Comparison of ENCODE assay signal across 12 cellular contexts in genomic region chr3:12350151-12350813, GRCh38.
DNase-seq lines count a peak whose midpoint lies in the region; ATAC-seq and TF ChIP-seq lines count a peak whose summit lies in the region.
"Had no signal": no experiment of that assay in that cellular context is flagged by ENCODE, and none has a peak within 500 bp of the region (broad histone marks: within the 10 kb centered on the region; RNA-seq: fewer than 3 reads in every experiment).

No MANE protein-coding gene starts in this region.

- no peak for ATAC-seq in Panc1
- ATAC-seq in GM21737 (IDR thresholded peaks at IDR 0.05; ENCODE audit: unreplicated experiment): no peak
- ATAC-seq in GM19328 (IDR thresholded peaks at IDR 0.05; ENCODE audit: unreplicated experiment): no peak
- ATAC-seq: activated CD8-positive, alpha-beta T cell treated with anti-CD3 and anti-CD28 coated beads for 36 hours had no signal

- CTCF ChIA-PET in Panc1 (lab: Charles Lee): no interaction called here

- no TSS peak for BruUV-seq in Panc1 (replicated peaks; lab: Mats Ljungman, UMichigan)

- no peak for TF ChIP-seq EP300 in ovary (IDR thresholded peaks at IDR 0.05)

- H2AFZ ChIP-seq in ACC112 (ENCODE audit: low read length, unreplicated experiment): peak overlapping the region; percentile 27

- H3K27me3 ChIP-seq in ACC112 (ENCODE audit: insufficient read depth, low read length) (no peaks in the 10 kb centered on the region), Panc1 (ENCODE audit: control insufficient read depth, insufficient read depth, low read length) (no peaks in the 10 kb centered on the region), ovary (no peaks in the 10 kb centered on the region)

- WGBS in ovary, 3 donors: 8 to 14% (median 9%) methylated on average over 8 of the region's 8 CpGs

- H3K36me3 ChIP-seq in ACC112 (ENCODE audit: insufficient read depth, low read length): no peaks in the 10 kb centered on the region
- H3K36me3 ChIP-seq in Panc1 (ENCODE audit: control insufficient read depth, insufficient read depth, low read length): no peaks in the 10 kb centered on the region
- H3K36me3 ChIP-seq in ovary: no peaks in the 10 kb centered on the region

- POLR2A ChIA-PET in Panc1 (lab: Charles Lee): no interaction called here

- no peaks in the 10 kb centered on the region for H3K79me2 ChIP-seq in ACC112 (ENCODE audit: control insufficient read depth, insufficient read depth, low read length, unreplicated experiment)

- TF ChIP-seq CTCF in Panc1 (IDR thresholded peaks at IDR 0.05) (no peak), fibroblast of the aortic adventitia (IDR thresholded peaks at IDR 0.05; ENCODE audit: insufficient read depth, low read length) (no peak), ovary (IDR thresholded peaks at IDR 0.05) (no peak)

- intact Hi-C loops in Panc1 (cut with micrococcal nuclease; ENCODE audit: unreplicated experiment) (no loop called here), ovary (cut with DNase I) (no loop called here)

- no peaks in the 10 kb centered on the region for H3K9me3 ChIP-seq in Panc1 (ENCODE audit: control insufficient read depth, insufficient read depth, low read depth, low read length)
- H3K9me3 ChIP-seq in ovary: no peaks in the 10 kb centered on the region

- H3K4me1 ChIP-seq in ACC112 (ENCODE audit: control insufficient read depth, insufficient read depth, low read length, unreplicated experiment) (peaks cover 65% of the 10 kb centered on the region), Panc1 (ENCODE audit: control insufficient read depth, insufficient read depth, low read length) (peaks cover 39% of the 10 kb centered on the region), ovary (ENCODE audit: insufficient read depth) (peaks cover 15% of the 10 kb centered on the region)

- H3K27ac ChIP-seq in ACC112 (ENCODE audit: low read depth, low read length): peak overlapping the region; percentile 86
- peak overlapping the region; percentile 51 for H3K27ac ChIP-seq in Panc1 (ENCODE audit: low read length)
- peak overlapping the region in 1 of 2 donors; percentile 42 for H3K27ac ChIP-seq in ovary

- in situ Hi-C loops in Panc1 (cut with HindIII; ENCODE audit: low pct_unique_long_range_greater_than_20kb, low sequenced_read_pairs): no loop called here

- H3K4me3 ChIP-seq in ACC112 (ENCODE audit: low read depth, low read length) (peak overlapping the region; percentile 66), Panc1 (ENCODE audit: low read depth in 2 of 2, low read length in 2 of 2) (no peak overlapping the region), fibroblast of the aortic adventitia (ENCODE audit: low read depth, low read length) (no peak overlapping the region), ovary (no peak overlapping the region)

- DNase-seq in Panc1 (ENCODE audit: low read depth, low spot score) (no peak), fibroblast of the aortic adventitia (ENCODE audit: low read depth) (peak; percentile 66), ovary (peak; percentile 42 to 57 (median 48))
- DNase-seq in activated CD4-positive, alpha-beta T cell treated with anti-CD3 and anti-CD28 coated beads for 1 hour: no peak
- DNase-seq in NK-92 treated with Interleukin-12 subunit alpha and Interleukin-12 subunit beta, amount 100 ng/mL, for 24 hours (lab: John Stamatoyannopoulos, UW): no peak
- DNase-seq: activated CD8-positive, alpha-beta T cell treated with anti-CD3 and anti-CD28 coated beads for 36 hours; activated naive CD8-positive, alpha-beta T cell treated with anti-CD3 and anti-CD28 coated beads, Interleukin-2, amount 10 ng/mL, durations not matched to agents 7 days and 5 days; MM.1S; NCI-H526 had no signal

- no peak for TF ChIP-seq POLR2A in ovary (IDR thresholded peaks at IDR 0.05)

Comparison
In these comparisons a context has a peak if more than half of its experiments do, and no peak if none do; other contexts are left out.
1. DNase-seq: peak in fibroblast of the aortic adventitia (single experiment) and ovary (5 of 5); none in Panc1 (single experiment), activated CD4-positive, alpha-beta T cell treated with anti-CD3 and anti-CD28 coated beads for 1 hour (single experiment) and NK-92 treated with Interleukin-12 subunit alpha and Interleukin-12 subunit beta, amount 100 ng/mL, for 24 hours (single experiment).